In the genomic region with DNA sequence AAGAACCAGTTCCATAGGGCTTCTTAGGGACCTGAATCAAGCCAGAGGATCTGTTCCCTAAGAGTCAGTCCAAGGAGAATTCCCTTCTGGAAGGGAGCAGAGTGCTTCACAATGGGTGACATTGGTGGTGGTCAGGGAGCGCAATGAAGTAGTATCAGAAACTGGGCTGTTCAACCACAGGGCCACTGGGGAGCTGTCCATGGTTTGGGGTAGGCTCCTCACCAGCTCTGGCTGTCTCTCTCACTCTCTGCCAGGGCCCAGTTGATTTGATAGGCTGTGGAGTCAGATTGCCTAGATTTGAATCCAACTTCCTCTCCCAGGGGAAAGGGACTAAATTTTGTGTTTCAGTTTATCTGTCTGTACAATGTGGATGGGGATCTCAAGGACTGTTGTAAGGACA, we compare ENCODE assay signal across 1 cellular context.
A peak's percentile ranks its signal among the peaks of the same experiment; 100 is the strongest.
TF ChIP-seq lines count a peak whose summit lies in the region.

No MANE protein-coding gene starts in this region.

TF ChIP-seq in GM12878, 131 proteins besides CTCF, POLR2A, EP300 and RAD21:
- TF ChIP-seq EGR1 (IDR thresholded peaks at IDR 0.05; ENCODE audit: borderline replicate concordance in 1 of 2, low read depth in 2 of 2, low read length in 2 of 2) (no peak), RUNX3 (IDR thresholded peaks at IDR 0.05; ENCODE audit: low read length) (peak; percentile 19; the same call in 1 of the 2 replicates)
- TF ChIP-seq, protein P1, sequence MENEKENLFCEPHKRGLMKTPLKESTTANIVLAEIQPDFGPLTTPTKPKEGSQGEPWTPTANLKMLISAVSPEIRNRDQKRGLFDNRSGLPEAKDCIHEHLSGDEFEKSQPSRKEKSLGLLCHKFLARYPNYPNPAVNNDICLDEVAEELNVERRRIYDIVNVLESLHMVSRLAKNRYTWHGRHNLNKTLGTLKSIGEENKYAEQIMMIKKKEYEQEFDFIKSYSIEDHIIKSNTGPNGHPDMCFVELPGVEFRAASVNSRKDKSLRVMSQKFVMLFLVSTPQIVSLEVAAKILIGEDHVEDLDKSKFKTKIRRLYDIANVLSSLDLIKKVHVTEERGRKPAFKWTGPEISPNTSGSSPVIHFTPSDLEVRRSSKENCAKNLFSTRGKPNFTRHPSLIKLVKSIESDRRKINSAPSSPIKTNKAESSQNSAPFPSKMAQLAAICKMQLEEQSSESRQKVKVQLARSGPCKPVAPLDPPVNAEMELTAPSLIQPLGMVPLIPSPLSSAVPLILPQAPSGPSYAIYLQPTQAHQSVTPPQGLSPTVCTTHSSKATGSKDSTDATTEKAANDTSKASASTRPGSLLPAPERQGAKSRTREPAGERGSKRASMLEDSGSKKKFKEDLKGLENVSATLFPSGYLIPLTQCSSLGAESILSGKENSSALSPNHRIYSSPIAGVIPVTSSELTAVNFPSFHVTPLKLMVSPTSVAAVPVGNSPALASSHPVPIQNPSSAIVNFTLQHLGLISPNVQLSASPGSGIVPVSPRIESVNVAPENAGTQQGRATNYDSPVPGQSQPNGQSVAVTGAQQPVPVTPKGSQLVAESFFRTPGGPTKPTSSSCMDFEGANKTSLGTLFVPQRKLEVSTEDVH (IDR thresholded peaks at IDR 0.05; ENCODE audit: low read depth, partially characterized antibody), result no peak
- TF ChIP-seq, protein P2, sequence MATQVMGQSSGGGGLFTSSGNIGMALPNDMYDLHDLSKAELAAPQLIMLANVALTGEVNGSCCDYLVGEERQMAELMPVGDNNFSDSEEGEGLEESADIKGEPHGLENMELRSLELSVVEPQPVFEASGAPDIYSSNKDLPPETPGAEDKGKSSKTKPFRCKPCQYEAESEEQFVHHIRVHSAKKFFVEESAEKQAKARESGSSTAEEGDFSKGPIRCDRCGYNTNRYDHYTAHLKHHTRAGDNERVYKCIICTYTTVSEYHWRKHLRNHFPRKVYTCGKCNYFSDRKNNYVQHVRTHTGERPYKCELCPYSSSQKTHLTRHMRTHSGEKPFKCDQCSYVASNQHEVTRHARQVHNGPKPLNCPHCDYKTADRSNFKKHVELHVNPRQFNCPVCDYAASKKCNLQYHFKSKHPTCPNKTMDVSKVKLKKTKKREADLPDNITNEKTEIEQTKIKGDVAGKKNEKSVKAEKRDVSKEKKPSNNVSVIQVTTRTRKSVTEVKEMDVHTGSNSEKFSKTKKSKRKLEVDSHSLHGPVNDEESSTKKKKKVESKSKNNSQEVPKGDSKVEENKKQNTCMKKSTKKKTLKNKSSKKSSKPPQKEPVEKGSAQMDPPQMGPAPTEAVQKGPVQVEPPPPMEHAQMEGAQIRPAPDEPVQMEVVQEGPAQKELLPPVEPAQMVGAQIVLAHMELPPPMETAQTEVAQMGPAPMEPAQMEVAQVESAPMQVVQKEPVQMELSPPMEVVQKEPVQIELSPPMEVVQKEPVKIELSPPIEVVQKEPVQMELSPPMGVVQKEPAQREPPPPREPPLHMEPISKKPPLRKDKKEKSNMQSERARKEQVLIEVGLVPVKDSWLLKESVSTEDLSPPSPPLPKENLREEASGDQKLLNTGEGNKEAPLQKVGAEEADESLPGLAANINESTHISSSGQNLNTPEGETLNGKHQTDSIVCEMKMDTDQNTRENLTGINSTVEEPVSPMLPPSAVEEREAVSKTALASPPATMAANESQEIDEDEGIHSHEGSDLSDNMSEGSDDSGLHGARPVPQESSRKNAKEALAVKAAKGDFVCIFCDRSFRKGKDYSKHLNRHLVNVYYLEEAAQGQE (IDR thresholded peaks at IDR 0.05; ENCODE audit: low read depth, low read length), result peak; percentile 93
